Comparison of ENCODE assay signal across 19 cellular contexts in genomic region chr1:23303524-23303923, GRCh38.
"Had no signal": no experiment of that assay in that cellular context is flagged by ENCODE, and none has a peak within 500 bp of the region (broad histone marks: within the 10 kb centered on the region; RNA-seq: fewer than 3 reads in every experiment).

No MANE protein-coding gene starts in this region.

- H3K4me1 Mint-ChIP-seq: activated CD4-positive, alpha-beta memory T cell treated with anti-CD3 and anti-CD28 coated beads, Interleukin-2, amount 10 ng/mL, durations not matched to agents 7 days and 5 days; activated naive CD4-positive, alpha-beta T cell treated with anti-CD3 and anti-CD28 coated beads, Interleukin-2, amount 10 ng/mL, durations not matched to agents 7 days and 5 days; nephron had no signal

- H3K4me3 ChIP-seq: colonic mucosa, lung, mucosa of descending colon, psoas muscle, spleen had no signal

- H3K9me3 ChIP-seq: colonic mucosa, mucosa of descending colon, psoas muscle, spleen had no signal

- ATAC-seq: mucosa of descending colon, psoas muscle, sciatic nerve had no signal

- H3K9me3 Mint-ChIP-seq: activated CD4-positive, alpha-beta memory T cell treated with anti-CD3 and anti-CD28 coated beads, Interleukin-2, amount 10 ng/mL, durations not matched to agents 7 days and 5 days; activated naive CD4-positive, alpha-beta T cell treated with anti-CD3 and anti-CD28 coated beads, Interleukin-2, amount 10 ng/mL, durations not matched to agents 7 days and 5 days; nephron; type B pancreatic cell had no signal

- H3K27me3 ChIP-seq: colonic mucosa, spleen had no signal

- DNase-seq: activated CD4-positive, alpha-beta memory T cell treated with anti-CD3 and anti-CD28 coated beads, Interleukin-2, amount 10 ng/mL, durations not matched to agents 7 days and 5 days; activated CD4-positive, alpha-beta T cell treated with anti-CD3 and anti-CD28 coated beads for 1 hour; activated naive CD4-positive, alpha-beta T cell treated with anti-CD3 and anti-CD28 coated beads, Interleukin-2, amount 10 ng/mL, durations not matched to agents 7 days and 5 days; anterior cingulate cortex; colonic mucosa; effector CD4-positive, alpha-beta T cell; hypothalamus; kidney glomerular epithelial cell; mucosa of descending colon; occipital lobe; psoas muscle; spleen; stimulated activated CD4-positive, alpha-beta T cell treated with anti-CD3 and anti-CD28 coated beads, Interleukin-2, amount 100 ng/mL, for 24 hours; stimulated activated naive CD4-positive, alpha-beta T cell; T-helper 9 cell had no signal

- H3K4me1 ChIP-seq: colonic mucosa, psoas muscle, spleen had no signal

- H3K36me3 ChIP-seq: colonic mucosa had no signal

- H3K27ac Mint-ChIP-seq: activated CD4-positive, alpha-beta memory T cell treated with anti-CD3 and anti-CD28 coated beads, Interleukin-2, amount 10 ng/mL, durations not matched to agents 7 days and 5 days; nephron; type B pancreatic cell had no signal

- H3K4me3 Mint-ChIP-seq: activated CD4-positive, alpha-beta memory T cell treated with anti-CD3 and anti-CD28 coated beads, Interleukin-2, amount 10 ng/mL, durations not matched to agents 7 days and 5 days; activated naive CD4-positive, alpha-beta T cell treated with anti-CD3 and anti-CD28 coated beads, Interleukin-2, amount 10 ng/mL, durations not matched to agents 7 days and 5 days; nephron; type B pancreatic cell had no signal

- H3K27me3 Mint-ChIP-seq: activated CD4-positive, alpha-beta memory T cell treated with anti-CD3 and anti-CD28 coated beads, Interleukin-2, amount 10 ng/mL, durations not matched to agents 7 days and 5 days; activated naive CD4-positive, alpha-beta T cell treated with anti-CD3 and anti-CD28 coated beads, Interleukin-2, amount 10 ng/mL, durations not matched to agents 7 days and 5 days; type B pancreatic cell had no signal

- H3K27ac ChIP-seq: colonic mucosa, psoas muscle had no signal
